Comparison of ENCODE assay signal across 18 cellular contexts in the genomic region with DNA sequence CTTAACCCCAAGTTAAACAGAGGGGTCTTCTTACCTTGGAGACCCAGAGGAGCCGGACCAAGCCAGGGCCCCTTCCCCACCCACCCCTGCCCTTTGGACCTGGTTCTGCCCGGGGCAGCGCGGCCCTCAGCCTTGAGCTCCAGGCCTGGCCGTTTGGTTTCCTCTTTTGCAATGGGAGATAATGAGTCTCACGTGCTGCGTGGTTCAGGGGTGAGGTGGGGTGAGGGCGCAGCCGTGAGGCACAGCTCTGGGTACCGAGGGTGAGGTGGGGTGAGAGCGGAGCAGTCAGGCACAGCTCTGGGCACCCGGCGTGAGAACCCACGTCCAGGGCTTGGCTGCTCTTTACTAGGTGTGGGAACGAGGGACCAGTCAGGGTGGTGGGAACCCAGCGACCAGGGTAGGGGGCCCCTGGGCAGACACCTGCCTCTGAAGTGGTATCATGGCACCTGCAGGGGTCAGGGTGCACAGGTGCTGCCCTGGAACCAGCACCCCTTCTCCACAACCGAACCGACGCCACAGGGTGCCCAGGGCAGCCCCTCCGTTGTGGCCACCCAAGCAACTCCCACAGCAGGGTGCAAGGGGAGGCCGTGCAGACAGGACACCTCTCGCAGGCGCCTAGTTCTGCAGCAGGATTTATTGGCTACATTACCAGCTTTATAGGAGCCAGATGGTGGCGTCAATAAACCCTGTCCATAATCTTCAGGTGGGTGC.
"Had no signal": no experiment of that assay in that cellular context is flagged by ENCODE, and none has a peak within 500 bp of the region (broad histone marks: within the 10 kb centered on the region; RNA-seq: fewer than 3 reads in every experiment).

No MANE protein-coding gene starts in this region.

- H3K9me3 ChIP-seq: left lung, ovary, sigmoid colon, thyroid gland had no signal

- H3K4me3 ChIP-seq: left lung, ovary, sigmoid colon, spleen, thyroid gland had no signal

- DNase-seq: activated CD4-positive, alpha-beta T cell treated with anti-CD3 and anti-CD28 coated beads, Interleukin-2, amount 50 U/mL, for 48 hours; activated gamma-delta T cell treated with Interleukin-2 at 50 U/mL for 16 hours; activated T-cell treated with anti-CD3 and anti-CD28 coated beads for 4 hours; caudate nucleus; foreskin melanocyte; glutamatergic neuron; naive B cell; ovary; sigmoid colon; spleen; stimulated activated naive CD4-positive, alpha-beta T cell; SW 1271; T-helper 2 cell; thyroid gland had no signal

- H3K36me3 Mint-ChIP-seq: activated naive CD8-positive, alpha-beta T cell; naive B cell had no signal

- H3K4me1 ChIP-seq: left lung, thyroid gland had no signal

- H3K4me3 Mint-ChIP-seq: activated naive CD8-positive, alpha-beta T cell; activated T-helper 1 cell treated with anti-CD3 and anti-CD28 coated beads, Interleukin-12 subunit alpha, Interleukin-12 subunit beta, Interleukin-2, Interleukin-4 antibody, amounts not matched to agents 30 ng/mL and 10 ng/mL and 1 ng/mL, durations not matched to agents 14 hours and 24 hours and 36 hours had no signal

- H3K9me3 Mint-ChIP-seq: activated T-helper 1 cell treated with anti-CD3 and anti-CD28 coated beads, Interleukin-12 subunit alpha, Interleukin-12 subunit beta, Interleukin-2, Interleukin-4 antibody, amounts not matched to agents 30 ng/mL and 10 ng/mL and 1 ng/mL, durations not matched to agents 14 hours and 24 hours and 36 hours had no signal

- ATAC-seq: left lung had no signal

- H3K27ac ChIP-seq: epithelial cell of prostate, left lung, ovary, sigmoid colon, spleen, thyroid gland had no signal

- H3K27me3 ChIP-seq: ovary, thyroid gland had no signal

- H3K36me3 ChIP-seq: left lung, ovary, sigmoid colon, spleen, thyroid gland had no signal

- H3K27ac Mint-ChIP-seq: activated naive CD8-positive, alpha-beta T cell; activated T-helper 1 cell treated with anti-CD3 and anti-CD28 coated beads, Interleukin-12 subunit alpha, Interleukin-12 subunit beta, Interleukin-2, Interleukin-4 antibody, amounts not matched to agents 30 ng/mL and 10 ng/mL and 1 ng/mL, durations not matched to agents 14 hours and 24 hours and 36 hours; naive B cell had no signal
